In the genomic region with DNA sequence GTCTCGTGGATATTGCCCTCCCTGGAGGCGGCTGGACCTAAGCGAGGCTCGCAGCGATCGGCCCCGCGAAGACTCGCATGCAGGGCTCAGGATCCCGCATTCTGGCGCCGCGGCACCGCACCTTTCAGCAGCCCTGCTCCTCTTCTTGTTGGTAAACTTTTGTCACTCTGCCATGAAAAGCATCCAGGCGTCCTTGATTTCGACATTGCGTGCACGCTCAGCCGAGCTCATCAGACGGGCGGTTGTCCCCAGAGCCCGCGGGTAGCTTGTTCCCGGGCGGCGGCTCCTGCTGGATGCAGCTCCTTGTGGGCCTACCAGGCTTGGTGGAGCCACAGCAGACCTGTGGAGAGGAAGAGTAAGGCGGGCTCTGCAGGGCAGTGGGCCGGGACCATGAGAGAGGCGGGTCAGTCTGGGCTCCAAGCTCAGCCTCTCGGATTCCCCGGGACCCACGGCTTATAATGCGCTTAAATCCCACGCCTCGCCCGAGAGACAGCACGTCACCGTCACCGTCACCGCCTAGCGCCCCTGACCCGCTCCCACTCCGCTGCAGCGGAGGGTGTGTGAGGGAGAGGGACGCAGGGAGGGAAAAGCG, we compare ENCODE assay signal across 8 cellular contexts. TPM values are rescaled to one million over a fixed set of nuclear protein-coding genes. Genes with fewer than 3 reads are reported as not detected.
A peak's percentile ranks its signal among the peaks of the same experiment; 100 is the strongest.
DNase-seq lines count a peak whose midpoint lies in the region; ATAC-seq and TF ChIP-seq lines count a peak whose summit lies in the region.

No MANE protein-coding gene starts in this region.

- peaks cover 6% of the 10 kb centered on the region for H3K4me1 Mint-ChIP-seq in activated naive CD8-positive, alpha-beta T cell treated with anti-CD3 and anti-CD28 coated beads, Interleukin-2, amount 10 ng/mL, durations not matched to agents 7 days and 5 days

- POLR2A ChIA-PET in activated naive CD8-positive, alpha-beta T cell treated with anti-CD3 and anti-CD28 coated beads, Interleukin-2, amount 10 ng/mL, durations not matched to agents 7 days and 5 days (lab: Charles Lee): no interaction called here

- peak; percentile 72 for DNase-seq in DMS53 (lab: John Stamatoyannopoulos, UW)
- DNase-seq in NCI-H1930 (lab: John Stamatoyannopoulos, UW): peak; percentile 59 to 83
- no peak for DNase-seq in activated naive CD8-positive, alpha-beta T cell treated with anti-CD3 and anti-CD28 coated beads, Interleukin-2, amount 10 ng/mL, durations not matched to agents 7 days and 5 days
- DNase-seq in kidney tubule cell (ENCODE audit: low spot score): peak; percentile 68
- DNase-seq in stimulated activated naive CD4-positive, alpha-beta T cell treated with Interleukin-2 at 50 U/mL for 16 hours (lab: John Stamatoyannopoulos, UW): peak; percentile 22
- DNase-seq in foreskin melanocyte: no peak
- DNase-seq in erythroblast (lab: John Stamatoyannopoulos, UW): no peak

- no peaks in the 10 kb centered on the region for H3K36me3 Mint-ChIP-seq in activated naive CD8-positive, alpha-beta T cell treated with anti-CD3 and anti-CD28 coated beads, Interleukin-2, amount 10 ng/mL, durations not matched to agents 7 days and 5 days

- peak overlapping the region; percentile 68 for H3K4me3 Mint-ChIP-seq in activated naive CD8-positive, alpha-beta T cell treated with anti-CD3 and anti-CD28 coated beads, Interleukin-2, amount 10 ng/mL, durations not matched to agents 7 days and 5 days

- no peak overlapping the region for H3K27ac Mint-ChIP-seq in activated naive CD8-positive, alpha-beta T cell treated with anti-CD3 and anti-CD28 coated beads, Interleukin-2, amount 10 ng/mL, durations not matched to agents 7 days and 5 days

- ATAC-seq in activated naive CD8-positive, alpha-beta T cell treated with anti-CD3 and anti-CD28 coated beads, Interleukin-2, amount 10 ng/mL, durations not matched to agents 7 days and 5 days (ENCODE audit: low read depth): no peak
- no peak for ATAC-seq in HG02610 (IDR thresholded peaks at IDR 0.05; ENCODE audit: unreplicated experiment)

- peaks cover 45% of the 10 kb centered on the region for H3K27me3 Mint-ChIP-seq in activated naive CD8-positive, alpha-beta T cell treated with anti-CD3 and anti-CD28 coated beads, Interleukin-2, amount 10 ng/mL, durations not matched to agents 7 days and 5 days

- TF ChIP-seq POLR2A in erythroblast (IDR thresholded peaks at IDR 0.05; ENCODE audit: low read length): no peak

- H3K9me3 Mint-ChIP-seq in activated naive CD8-positive, alpha-beta T cell treated with anti-CD3 and anti-CD28 coated beads, Interleukin-2, amount 10 ng/mL, durations not matched to agents 7 days and 5 days: peaks cover 3% of the 10 kb centered on the region

RNA-seq across cellular contexts. Expression of gene ANKRD18A, which starts 1.8 kb away (rescaled TPM):
- 1 to 10 TPM; 1.2 to 2.9 TPM for total RNA-seq in activated naive CD8-positive, alpha-beta T cell treated with anti-CD3 and anti-CD28 coated beads, Interleukin-2, amount 10 ng/mL, durations not matched to agents 7 days and 5 days

Comparison
In these comparisons a context has a peak if more than half of its experiments do, and no peak if none do; other contexts are left out.
1. DNase-seq: peak in DMS53 (single experiment), NCI-H1930 (2 of 2), kidney tubule cell (single experiment) and stimulated activated naive CD4-positive, alpha-beta T cell treated with Interleukin-2 at 50 U/mL for 16 hours (single experiment); none in activated naive CD8-positive, alpha-beta T cell treated with anti-CD3 and anti-CD28 coated beads, Interleukin-2, amount 10 ng/mL, durations not matched to agents 7 days and 5 days (single experiment), foreskin melanocyte (single experiment) and erythroblast (0 of 2).